8 cellular contexts compared by ENCODE assay signal in the genomic region with DNA sequence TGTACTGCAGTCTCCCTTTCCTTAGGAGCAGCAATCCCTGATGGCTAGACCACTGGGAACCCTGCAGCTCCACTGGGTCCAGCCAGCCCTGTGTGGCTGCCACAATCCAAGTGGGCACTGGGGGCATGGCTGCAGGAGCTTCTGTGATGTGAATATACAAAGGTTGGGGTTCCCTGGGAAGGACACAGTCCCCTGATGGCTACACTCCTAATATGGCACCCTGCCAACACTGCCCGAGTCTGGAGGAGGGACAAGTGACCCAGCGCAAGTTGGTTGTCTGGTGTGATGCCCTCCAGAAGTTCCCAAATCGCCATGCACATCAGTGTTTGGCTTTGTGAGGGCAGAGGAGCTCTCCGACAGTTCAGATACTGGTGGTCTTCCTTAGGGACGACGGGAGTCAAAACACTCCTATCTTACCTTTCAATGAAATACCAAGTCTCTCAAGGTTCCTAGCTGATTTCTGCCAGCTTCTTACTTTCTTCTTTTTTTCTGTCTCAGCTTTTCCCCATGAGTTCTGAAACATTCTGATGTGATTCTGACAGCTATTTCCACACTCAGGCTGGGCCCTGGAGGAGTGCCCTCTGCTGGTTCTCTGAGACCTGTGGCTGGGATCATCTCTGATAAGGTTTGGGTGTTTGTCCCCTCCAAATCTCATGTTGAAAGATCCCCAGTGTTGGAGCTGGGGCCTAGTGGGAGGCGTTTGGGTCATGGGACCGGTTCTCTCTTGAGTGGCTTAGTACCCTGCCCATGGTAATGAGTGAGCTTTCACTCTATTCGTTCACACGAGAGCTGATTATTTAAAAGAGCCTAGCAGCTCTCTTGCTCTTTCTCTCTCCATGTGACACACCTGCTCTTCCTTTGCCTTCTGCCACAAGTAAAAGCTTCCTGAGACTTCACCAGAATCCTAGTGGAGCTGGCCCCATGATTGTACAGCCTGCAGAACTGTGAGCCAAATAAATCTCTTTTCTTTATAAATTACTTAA. TPM values are rescaled to one million over a fixed set of nuclear protein-coding genes. Genes with fewer than 3 reads are reported as not detected.
DNase-seq lines count a peak whose midpoint lies in the region; ATAC-seq and TF ChIP-seq lines count a peak whose summit lies in the region.

No MANE protein-coding gene starts in this region.

- peak; percentile 34 for DNase-seq in activated naive CD4-positive, alpha-beta T cell treated with anti-CD3 and anti-CD28 coated beads, Interleukin-2, amount 10 ng/mL, durations not matched to agents 7 days and 5 days
- DNase-seq in activated naive CD4-positive, alpha-beta T cell treated with anti-CD3 and anti-CD28 coated beads, Interleukin-2, amount 50 U/mL, for 16 hours, result no peak
- peak; percentile 24 for DNase-seq in RPMI7951 (ENCODE audit: low read depth)
- DNase-seq in head of caudate nucleus, result peak in 41 of 42 donors; percentile 11 to 83 (median 53)
- DNase-seq in type B pancreatic cell (ENCODE audit: extremely low spot score, unreplicated experiment), result no peak
- no peak for DNase-seq in HCEC 1CT
- no peak for DNase-seq in NK-92 (lab: John Stamatoyannopoulos, UW; ENCODE audit: unreplicated experiment)

- intact Hi-C loops in head of caudate nucleus (cut with DNase I), result loop anchor here (10.0 kb wide), 1 partner anchor 52 kb away; no protein-coding TSS in a partner anchor

- peaks cover 39% of the 10 kb centered on the region for H3K27me3 Mint-ChIP-seq in activated naive CD4-positive, alpha-beta T cell treated with anti-CD3 and anti-CD28 coated beads, Interleukin-2, amount 10 ng/mL, durations not matched to agents 7 days and 5 days
- peaks cover 15% of the 10 kb centered on the region for H3K27me3 Mint-ChIP-seq in type B pancreatic cell

- H3K27ac Mint-ChIP-seq in activated naive CD4-positive, alpha-beta T cell treated with anti-CD3 and anti-CD28 coated beads, Interleukin-2, amount 10 ng/mL, durations not matched to agents 7 days and 5 days, result no peak overlapping the region
- H3K27ac Mint-ChIP-seq in type B pancreatic cell, result no peak overlapping the region

- TF ChIP-seq CTCF in type B pancreatic cell (conservative IDR thresholded peaks at IDR 0.05), result peak; percentile 58

- CTCF ChIA-PET in activated naive CD4-positive, alpha-beta T cell treated with anti-CD3 and anti-CD28 coated beads, Interleukin-2, amount 10 ng/mL, durations not matched to agents 7 days and 5 days (lab: Charles Lee), result interaction anchor here (0.7 to 3.5 kb wide), 15 partner anchors 8 to 82 kb away, joined by 3 to 24 read pairs (median 4); a partner anchor contains a TSS

- no peak for ATAC-seq in HG02798 (IDR thresholded peaks at IDR 0.05; ENCODE audit: poor library complexity, unreplicated experiment)

- no peak overlapping the region for H3K4me3 Mint-ChIP-seq in activated naive CD4-positive, alpha-beta T cell treated with anti-CD3 and anti-CD28 coated beads, Interleukin-2, amount 10 ng/mL, durations not matched to agents 7 days and 5 days
- H3K4me3 Mint-ChIP-seq in type B pancreatic cell, result no peak overlapping the region

- H3K4me1 Mint-ChIP-seq in activated naive CD4-positive, alpha-beta T cell treated with anti-CD3 and anti-CD28 coated beads, Interleukin-2, amount 10 ng/mL, durations not matched to agents 7 days and 5 days, result no peaks in the 10 kb centered on the region
- H3K4me1 Mint-ChIP-seq in type B pancreatic cell (ENCODE audit: unreplicated experiment), result no peaks in the 10 kb centered on the region

- H3K36me3 Mint-ChIP-seq in activated naive CD4-positive, alpha-beta T cell treated with anti-CD3 and anti-CD28 coated beads, Interleukin-2, amount 10 ng/mL, durations not matched to agents 7 days and 5 days, result no peaks in the 10 kb centered on the region
- H3K36me3 Mint-ChIP-seq in type B pancreatic cell, result no peaks in the 10 kb centered on the region

- peaks cover 6% of the 10 kb centered on the region for H3K9me3 Mint-ChIP-seq in activated naive CD4-positive, alpha-beta T cell treated with anti-CD3 and anti-CD28 coated beads, Interleukin-2, amount 10 ng/mL, durations not matched to agents 7 days and 5 days
- peaks cover 4% of the 10 kb centered on the region for H3K9me3 Mint-ChIP-seq in type B pancreatic cell

RNA-seq across cellular contexts. Expression of a gene that starts 15.5 kb away (rescaled TPM):
- not detected in 2 replicates for total RNA-seq in RPMI7951 (2014; rRNA removed; shearing (Covaris generic))
- not detected in 2 replicates for total RNA-seq in type B pancreatic cell (ENCODE audit: low replicate concordance)

RNA-seq across cellular contexts. Expression of a gene that starts 26.8 kb away (rescaled TPM):
- 59.1 and 69.5 TPM in 2 replicates for total RNA-seq in RPMI7951 (2014; rRNA removed; shearing (Covaris generic))
- 2.8 and 13.2 TPM in 2 replicates for total RNA-seq in type B pancreatic cell (ENCODE audit: low replicate concordance)

RNA-seq across cellular contexts. Expression of a gene that starts 39.5 kb away (rescaled TPM):
- not detected in 2 replicates for total RNA-seq in RPMI7951 (2014; rRNA removed; shearing (Covaris generic))
- total RNA-seq in type B pancreatic cell (ENCODE audit: low replicate concordance), result not detected in 2 replicates

Comparison
In these comparisons a context has a peak if more than half of its experiments do, and no peak if none do; other contexts are left out.
1. DNase-seq: peak in activated naive CD4-positive, alpha-beta T cell treated with anti-CD3 and anti-CD28 coated beads, Interleukin-2, amount 10 ng/mL, durations not matched to agents 7 days and 5 days (single experiment), RPMI7951 (single experiment) and head of caudate nucleus (41 of 42); none in activated naive CD4-positive, alpha-beta T cell treated with anti-CD3 and anti-CD28 coated beads, Interleukin-2, amount 50 U/mL, for 16 hours (single experiment), type B pancreatic cell (single experiment), HCEC 1CT (single experiment) and NK-92 (single experiment).